8 cellular contexts compared by ENCODE assay signal in genomic region chr14:96390965-96391292, GRCh38. TPM values are rescaled to one million over a fixed set of nuclear protein-coding genes. Genes with fewer than 3 reads are reported as not detected.
DNase-seq lines count a peak whose midpoint lies in the region; ATAC-seq and TF ChIP-seq lines count a peak whose summit lies in the region.

No MANE protein-coding gene starts in this region.

- H3K4me1 ChIP-seq in left ventricle myocardium inferior (peaks cover 19% of the 10 kb centered on the region), mammary epithelial cell (ENCODE audit: insufficient read depth, low read length) (peaks cover 11% of the 10 kb centered on the region), vagina (peaks cover 9% of the 10 kb centered on the region)

- dilution Hi-C loops in mammary epithelial cell (cut with HindIII; ENCODE audit: low sequenced_read_pairs), result no loop called here

- ATAC-seq in Right ventricle myocardium superior (ENCODE audit: poor library complexity), result no peak

- no peaks in the 10 kb centered on the region for H4K20me1 ChIP-seq in mammary epithelial cell (ENCODE audit: insufficient read depth, low read length)

- TF ChIP-seq POLR2A in vagina (IDR thresholded peaks at IDR 0.05), result no peak

- intact Hi-C loops in left ventricle myocardium inferior (cut with micrococcal nuclease), result no loop called here
- intact Hi-C loops in Right ventricle myocardium superior (cut with DNase I), result no loop called here
- intact Hi-C loops in mammary epithelial cell (cut with micrococcal nuclease), result loop anchor here (1.0 kb wide), 1 partner anchor 28 kb away; the partner anchor contains the start of genes ATG2B and GSKIP
- intact Hi-C loops in vagina (cut with DNase I), result no loop called here

- peak overlapping the region; percentile 48 for H3K9ac ChIP-seq in mammary epithelial cell (ENCODE audit: insufficient read depth, low read length)

- peak overlapping the region; percentile 73 for H3K27ac ChIP-seq in left ventricle myocardium inferior (replicated peaks)
- H3K27ac ChIP-seq in mammary epithelial cell (ENCODE audit: insufficient read depth, low read depth, low read length), result no peak overlapping the region
- peak overlapping the region; percentile 91 for H3K27ac ChIP-seq in vagina

- H3K36me3 ChIP-seq in left ventricle myocardium inferior, result peaks cover 9% of the 10 kb centered on the region
- peaks cover 5% of the 10 kb centered on the region for H3K36me3 ChIP-seq in mammary epithelial cell (ENCODE audit: insufficient read depth, low read length)
- H3K36me3 ChIP-seq in vagina, result no peaks in the 10 kb centered on the region

- in situ Hi-C loops in mammary epithelial cell (cut with MboI; ENCODE audit: low sequenced_read_pairs in 2 of 2), result no loop called here

- no peaks in the 10 kb centered on the region for H3K79me2 ChIP-seq in mammary epithelial cell (ENCODE audit: insufficient read depth, low read length)

- BruUV-seq in mammary epithelial cell (replicated peaks; lab: Mats Ljungman, UMichigan), result no TSS peak

- H3K27me3 ChIP-seq in left ventricle myocardium inferior (ENCODE audit: low read depth) (no peaks in the 10 kb centered on the region), mammary epithelial cell (ENCODE audit: insufficient read depth, low read length) (no peaks in the 10 kb centered on the region), vagina (no peaks in the 10 kb centered on the region)

- no peak for DNase-seq in left ventricle myocardium inferior
- DNase-seq in Right ventricle myocardium superior, result no peak
- no peak for DNase-seq in mammary epithelial cell
- peak; percentile 22 for DNase-seq in midbrain (lab: John Stamatoyannopoulos, UW)
- DNase-seq in vagina (ENCODE audit: extremely low spot score in 2 of 2), result no peak
- DNase-seq in hippocampal formation (lab: John Stamatoyannopoulos, UW), result no peak
- no peak for DNase-seq in NAMALWA (ENCODE audit: low spot score)
- no peak for DNase-seq in NCI-H226

- peak overlapping the region; percentile 95 for H2AFZ ChIP-seq in mammary epithelial cell (ENCODE audit: low read depth, low read length)

- CTCF ChIA-PET in mammary epithelial cell (lab: Charles Lee; ENCODE audit: low non-redundant PET), result no interaction called here

- peak overlapping the region; percentile 99 for H3K4me2 ChIP-seq in mammary epithelial cell (ENCODE audit: insufficient read depth, low read depth, low read length)

- WGBS in mammary epithelial cell (ENCODE audit: low coverage, missing lambda C conversion rate), result 17% methylated on average over 8 of the region's 13 CpGs

- TF ChIP-seq CTCF in left ventricle myocardium inferior (IDR thresholded peaks at IDR 0.05; ENCODE audit: borderline replicate concordance) (no peak), mammary epithelial cell (conservative IDR thresholded peaks at IDR 0.05 in 1 of 2, IDR thresholded peaks at IDR 0.05 in 1 of 2; ENCODE audit: extremely low read depth in 1 of 2, insufficient read depth in 1 of 2, low read depth in 1 of 2, low read length in 2 of 2) (no peak), vagina (IDR thresholded peaks at IDR 0.05) (no peak)

- H3K4me3 ChIP-seq in left ventricle myocardium inferior (peak overlapping the region; percentile 90), mammary epithelial cell (replicated peaks in 1 of 3; ENCODE audit: insufficient read depth in 1 of 3, low read depth in 2 of 3, low read length in 3 of 3) (peak overlapping the region; percentile 59 to 82 (median 66)), vagina (peak overlapping the region; percentile 72 to 89)

- no peaks in the 10 kb centered on the region for H3K9me3 ChIP-seq in left ventricle myocardium inferior (replicated peaks)
- no peaks in the 10 kb centered on the region for H3K9me3 ChIP-seq in mammary epithelial cell (replicated peaks; ENCODE audit: insufficient read depth, low read length)
- no peaks in the 10 kb centered on the region for H3K9me3 ChIP-seq in vagina

RNA-seq across cellular contexts. Expression of gene AK7, which starts 1.0 kb away (rescaled TPM):
- total RNA-seq in left ventricle myocardium inferior, result 0.41 TPM
- total RNA-seq in Right ventricle myocardium superior, result 0.22 TPM
- 1 to 10 TPM in 1 of 2 donors, under 1 TPM in 1; 0.33 to 1.5 TPM for total RNA-seq in mammary epithelial cell
- 0.15 TPM for polyA plus RNA-seq in mammary epithelial cell
- not detected for polyA minus RNA-seq in mammary epithelial cell
- total RNA-seq in vagina, result 2.0 TPM

RNA-seq across cellular contexts. Expression of gene GSKIP, which starts 27.6 kb away (rescaled TPM):
- total RNA-seq in left ventricle myocardium inferior (12.1 TPM), Right ventricle myocardium superior (11.1 TPM), mammary epithelial cell (10 to 100 TPM; 32.2 to 61.0 TPM), vagina (8.1 TPM)
- polyA plus RNA-seq in mammary epithelial cell, result 31.7 TPM
- 20.7 TPM for polyA minus RNA-seq in mammary epithelial cell

RNA-seq across cellular contexts. Expression of gene ATG2B, which starts 27.8 kb away (rescaled TPM):
- 10.0 TPM for total RNA-seq in left ventricle myocardium inferior
- 10.9 TPM for total RNA-seq in Right ventricle myocardium superior
- 10 to 100 TPM; 15.6 to 21.8 TPM for total RNA-seq in mammary epithelial cell
- 5.6 TPM for polyA plus RNA-seq in mammary epithelial cell
- polyA minus RNA-seq in mammary epithelial cell, result 31.3 TPM
- 32.2 TPM for total RNA-seq in vagina
